Comparison of ENCODE assay signal across 18 cellular contexts in the genomic region with DNA sequence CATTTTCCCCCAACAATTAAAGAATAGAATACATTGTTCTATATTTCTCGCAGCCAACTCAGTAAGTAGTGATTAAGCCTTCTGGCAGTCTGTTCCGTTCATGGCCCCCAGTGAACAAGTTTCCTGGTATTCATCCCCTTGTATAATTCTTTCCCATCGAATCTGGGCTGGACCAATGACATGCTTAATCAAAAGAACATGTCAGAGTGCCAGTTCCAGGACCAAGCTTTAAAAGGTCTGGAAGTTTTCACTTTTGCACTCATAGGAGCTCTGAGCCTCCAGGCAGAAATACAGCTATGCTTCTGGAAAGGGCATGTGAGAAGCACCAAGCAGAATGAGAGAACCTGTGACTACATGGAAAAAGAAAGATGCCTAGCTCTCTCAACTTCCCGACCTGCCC. TPM values are rescaled to one million over a fixed set of nuclear protein-coding genes. Genes with fewer than 3 reads are reported as not detected.
A peak's percentile ranks its signal among the peaks of the same experiment; 100 is the strongest.
DNase-seq lines count a peak whose midpoint lies in the region; ATAC-seq lines count a peak whose summit lies in the region.
"Had no signal": no experiment of that assay in that cellular context is flagged by ENCODE, and none has a peak within 500 bp of the region (broad histone marks: within the 10 kb centered on the region; RNA-seq: fewer than 3 reads in every experiment).

No MANE protein-coding gene starts in this region.

- peaks cover 0 to 4% (median 0%) of the 10 kb centered on the region in 3 donors for H3K36me3 Mint-ChIP-seq in immature natural killer cell
- H3K36me3 Mint-ChIP-seq: CD14-positive monocyte; stimulated activated effector memory CD8-positive, alpha-beta T cell treated with anti-CD3 and anti-CD28 coated beads, Interleukin-12 subunit alpha, Interleukin-12 subunit beta, amount 100 ng/mL, for 72 hours had no signal

- no peaks in the 10 kb centered on the region for H3K9me3 Mint-ChIP-seq in immature natural killer cell
- H3K9me3 Mint-ChIP-seq: stimulated activated effector memory CD8-positive, alpha-beta T cell treated with anti-CD3 and anti-CD28 coated beads, Interleukin-12 subunit alpha, Interleukin-12 subunit beta, amount 100 ng/mL, for 72 hours had no signal

- ATAC-seq in HG03460 (IDR thresholded peaks at IDR 0.05; ENCODE audit: unreplicated experiment): no peak
- ATAC-seq: left ventricle myocardium superior; stimulated activated effector memory CD8-positive, alpha-beta T cell treated with anti-CD3 and anti-CD28 coated beads, Interleukin-12 subunit alpha, Interleukin-12 subunit beta, amount 100 ng/mL, for 72 hours had no signal

- H3K27ac Mint-ChIP-seq in immature natural killer cell: no peak overlapping the region
- H3K27ac Mint-ChIP-seq: stimulated activated effector memory CD8-positive, alpha-beta T cell treated with anti-CD3 and anti-CD28 coated beads, Interleukin-12 subunit alpha, Interleukin-12 subunit beta, amount 100 ng/mL, for 72 hours had no signal

- H3K27me3 Mint-ChIP-seq in immature natural killer cell (ENCODE audit: low read depth in 3 of 3): peaks cover under 1 to 5% (median 2%) of the 10 kb centered on the region in 3 donors

- H3K4me3 Mint-ChIP-seq in immature natural killer cell: peak overlapping the region in 3 of 5 donors; percentile 19 to 49 (median 20)
- H3K4me3 Mint-ChIP-seq: CD14-positive monocyte; stimulated activated effector memory CD8-positive, alpha-beta T cell treated with anti-CD3 and anti-CD28 coated beads, Interleukin-12 subunit alpha, Interleukin-12 subunit beta, amount 100 ng/mL, for 72 hours had no signal

- peaks cover 17 to 22% of the 10 kb centered on the region in 2 donors for H3K4me1 Mint-ChIP-seq in immature natural killer cell

- DNase-seq in AG08396 (ENCODE audit: low spot score) (peak; percentile 47), GM03348 (ENCODE audit: low spot score) (peak; percentile 73), amniotic stem cell (lab: John Stamatoyannopoulos, UW) (peak; percentile 65), immature natural killer cell (no peak), NCI-H2171 (lab: John Stamatoyannopoulos, UW) (no peak), ureter (ENCODE audit: low spot score) (no peak), iPS-NIHi11 (ENCODE audit: low spot score) (no peak)
- DNase-seq: activated CD4-positive, CD25-positive, alpha-beta regulatory T cell treated with anti-CD3 and anti-CD28 coated beads, Interleukin-2, amount 50 U/mL, for 72 hours; activated effector memory CD4-positive, alpha-beta T cell treated with anti-CD3 and anti-CD28 coated beads, Interleukin-2, amount 50 U/mL, for 16 hours; cerebellar nuclear complex; left ventricle myocardium superior; NCI-H1092 treated with DMSO at 0.1 percent for 48 hours; NCI-H524 treated with DMSO at 0.1 percent for 48 hours; SJCRH30; stimulated activated CD4-positive, alpha-beta T cell treated with anti-CD3 and anti-CD28 coated beads, Interleukin-1b, Interleukin-23, amount 100 ng/mL, for 48 hours had no signal

RNA-seq across cellular contexts. Expression of a gene that starts 22.5 kb away (rescaled TPM):
- polyA plus RNA-seq in immature natural killer cell: 10 to 100 TPM; 23.0 to 35.9 (median 30.8) TPM
- 31.2 TPM for total RNA-seq in ureter

Comparison
In these comparisons a context has a peak if more than half of its experiments do, and no peak if none do; other contexts are left out.
1. DNase-seq: peak in AG08396 (single experiment), GM03348 (single experiment) and amniotic stem cell (single experiment); none in immature natural killer cell (0 of 3), NCI-H2171 (single experiment), ureter (single experiment) and iPS-NIHi11 (single experiment).